In the genomic region with DNA sequence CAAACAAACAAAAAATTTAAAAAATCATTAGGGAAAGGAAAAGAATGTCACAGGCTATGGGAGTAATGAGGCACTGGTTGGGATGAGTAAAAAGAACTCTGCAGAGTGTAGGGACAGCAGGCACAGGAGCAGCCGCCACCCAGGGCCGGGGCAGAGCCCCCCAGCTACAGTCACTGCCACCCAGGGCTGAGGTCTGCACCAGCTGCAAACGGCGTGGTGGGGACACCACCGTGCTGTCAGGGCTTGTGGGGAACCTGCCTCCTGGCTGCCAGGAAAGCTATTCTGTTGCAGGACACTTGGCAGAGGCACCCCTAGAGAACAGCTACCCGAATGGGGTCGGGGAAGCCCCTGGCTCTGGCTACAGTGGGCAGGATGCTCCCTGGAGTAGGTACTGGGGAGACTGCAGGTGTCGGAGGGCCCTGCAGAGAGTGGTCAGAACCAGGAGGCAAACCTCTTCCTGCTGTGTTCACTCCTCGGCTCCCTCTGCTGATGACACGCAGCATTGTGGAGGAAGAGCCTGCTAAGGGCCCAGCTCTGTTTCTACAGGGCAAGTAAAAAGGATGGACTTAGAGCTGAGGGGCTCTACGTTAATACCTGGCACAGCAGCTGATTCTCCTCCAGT, we compare ENCODE assay signal across 8 cellular contexts. TPM values are rescaled to one million over a fixed set of nuclear protein-coding genes. Genes with fewer than 3 reads are reported as not detected.
A peak's percentile ranks its signal among the peaks of the same experiment; 100 is the strongest.
DNase-seq lines count a peak whose midpoint lies in the region; ATAC-seq lines count a peak whose summit lies in the region.

No MANE protein-coding gene starts in this region.

- no peak overlapping the region for H3K4me2 ChIP-seq in Karpas-422 (ENCODE audit: low read depth, low read length, poor library complexity, severe bottlenecking)

- H3K36me3 Mint-ChIP-seq in activated naive CD4-positive, alpha-beta T cell treated with anti-CD3 and anti-CD28 coated beads, Interleukin-2, amount 50 U/mL, for 72 hours, result no peaks in the 10 kb centered on the region
- no peaks in the 10 kb centered on the region for H3K36me3 Mint-ChIP-seq in activated CD8-positive, alpha-beta T cell treated with anti-CD3 and anti-CD28 coated beads, Interleukin-2, amount 10 ng/mL, durations not matched to agents 7 days and 5 days (ENCODE audit: low read depth)
- H3K36me3 Mint-ChIP-seq in immature natural killer cell, result peaks cover 0 to 7% (median 4%) of the 10 kb centered on the region in 3 donors

- peaks cover 7% of the 10 kb centered on the region; the same call in 1 of the 2 replicates for H4K20me1 ChIP-seq in Karpas-422 (ENCODE audit: insufficient read depth, low read depth, low read length)

- CTCF ChIA-PET in activated CD8-positive, alpha-beta T cell treated with anti-CD3 and anti-CD28 coated beads, Interleukin-2, amount 10 ng/mL, durations not matched to agents 7 days and 5 days (lab: Charles Lee), result interaction anchor here (0.7 to 1.6 kb wide), 6 partner anchors 22 to 429 kb away, joined by 3 to 10 read pairs (median 4); a partner anchor contains a TSS

- no peaks in the 10 kb centered on the region for H3K27me3 Mint-ChIP-seq in activated CD8-positive, alpha-beta T cell treated with anti-CD3 and anti-CD28 coated beads, Interleukin-2, amount 10 ng/mL, durations not matched to agents 7 days and 5 days (ENCODE audit: low read depth)
- H3K27me3 Mint-ChIP-seq in immature natural killer cell (ENCODE audit: low read depth in 3 of 3), result peaks cover 0 to 2% (median 0%) of the 10 kb centered on the region in 3 donors

- H3K9me3 ChIP-seq in Karpas-422 (ENCODE audit: low read length), result no peaks in the 10 kb centered on the region

- no peaks in the 10 kb centered on the region for H3K36me3 ChIP-seq in Karpas-422 (ENCODE audit: insufficient read depth, low read length)

- no peaks in the 10 kb centered on the region for H3K27me3 ChIP-seq in Karpas-422 (ENCODE audit: low read length)

- no peaks in the 10 kb centered on the region for H3K9me2 ChIP-seq in Karpas-422 (replicated peaks; ENCODE audit: insufficient read depth, low read length)

- peak; percentile 52 to 70 for ATAC-seq in activated naive CD4-positive, alpha-beta T cell treated with anti-CD3 and anti-CD28 coated beads, Interleukin-2, amount 50 U/mL, for 72 hours
- peak; percentile 86 for ATAC-seq in activated CD8-positive, alpha-beta T cell treated with anti-CD3 and anti-CD28 coated beads, Interleukin-2, amount 10 ng/mL, durations not matched to agents 7 days and 5 days
- no peak for ATAC-seq in HG02852 (IDR thresholded peaks at IDR 0.05; ENCODE audit: unreplicated experiment)
- ATAC-seq in HG03565 (IDR thresholded peaks at IDR 0.05; ENCODE audit: unreplicated experiment), result no peak
- no peak for ATAC-seq in HG03469 (IDR thresholded peaks at IDR 0.05; ENCODE audit: unreplicated experiment)

- no peak overlapping the region for H3K4me3 Mint-ChIP-seq in activated CD8-positive, alpha-beta T cell treated with anti-CD3 and anti-CD28 coated beads, Interleukin-2, amount 10 ng/mL, durations not matched to agents 7 days and 5 days
- no peak overlapping the region for H3K4me3 Mint-ChIP-seq in immature natural killer cell

- DNase-seq in activated naive CD4-positive, alpha-beta T cell treated with anti-CD3 and anti-CD28 coated beads, Interleukin-2, amount 50 U/mL, for 72 hours (ENCODE audit: low spot score in 2 of 2), result peak in 1 of 2 donors; percentile 22
- DNase-seq in activated naive CD4-positive, alpha-beta T cell (lab: John Stamatoyannopoulos, UW), result no peak
- DNase-seq in Karpas-422 (peak; percentile 72), immature natural killer cell (peak in 2 of 3 donors; percentile 11 to 13)
- DNase-seq in activated CD8-positive, alpha-beta T cell treated with anti-CD3 and anti-CD28 coated beads, Interleukin-2, amount 10 ng/mL, durations not matched to agents 7 days and 5 days, result peak; percentile 63

- no peaks in the 10 kb centered on the region for H3K9me3 Mint-ChIP-seq in activated naive CD4-positive, alpha-beta T cell treated with anti-CD3 and anti-CD28 coated beads, Interleukin-2, amount 50 U/mL, for 72 hours
- no peaks in the 10 kb centered on the region for H3K9me3 Mint-ChIP-seq in activated CD8-positive, alpha-beta T cell treated with anti-CD3 and anti-CD28 coated beads, Interleukin-2, amount 10 ng/mL, durations not matched to agents 7 days and 5 days (ENCODE audit: insufficient read depth)
- no peaks in the 10 kb centered on the region for H3K9me3 Mint-ChIP-seq in immature natural killer cell

- no peaks in the 10 kb centered on the region for H3K79me2 ChIP-seq in Karpas-422 (ENCODE audit: low read length)

- peaks cover 7% of the 10 kb centered on the region for H3K4me1 Mint-ChIP-seq in activated CD8-positive, alpha-beta T cell treated with anti-CD3 and anti-CD28 coated beads, Interleukin-2, amount 10 ng/mL, durations not matched to agents 7 days and 5 days (ENCODE audit: low read depth)
- no peaks in the 10 kb centered on the region for H3K4me1 Mint-ChIP-seq in immature natural killer cell

- no peak overlapping the region for H3K4me3 ChIP-seq in Karpas-422 (ENCODE audit: low read length)

- H3K27ac ChIP-seq in Karpas-422 (ENCODE audit: low read length), result no peak overlapping the region

- POLR2A ChIA-PET in activated CD8-positive, alpha-beta T cell treated with anti-CD3 and anti-CD28 coated beads, Interleukin-2, amount 10 ng/mL, durations not matched to agents 7 days and 5 days (lab: Charles Lee), result no interaction called here

- no peak overlapping the region for H2AFZ ChIP-seq in Karpas-422 (ENCODE audit: low read length)

- no peak overlapping the region for H3K27ac Mint-ChIP-seq in activated naive CD4-positive, alpha-beta T cell treated with anti-CD3 and anti-CD28 coated beads, Interleukin-2, amount 50 U/mL, for 72 hours
- H3K27ac Mint-ChIP-seq in activated CD8-positive, alpha-beta T cell treated with anti-CD3 and anti-CD28 coated beads, Interleukin-2, amount 10 ng/mL, durations not matched to agents 7 days and 5 days, result no peak overlapping the region
- H3K27ac Mint-ChIP-seq in immature natural killer cell, result peak overlapping the region in 1 of 6 donors; percentile 39

- peaks cover 25% of the 10 kb centered on the region for H3K4me1 ChIP-seq in Karpas-422 (ENCODE audit: low read length)

- H3K9ac ChIP-seq in Karpas-422 (ENCODE audit: low read length), result no peak overlapping the region

RNA-seq across cellular contexts. Expression of a gene that starts 32.3 kb away (rescaled TPM):
- 10 to 100 TPM; 55.5 to 76.5 TPM for total RNA-seq in activated naive CD4-positive, alpha-beta T cell treated with anti-CD3 and anti-CD28 coated beads, Interleukin-2, amount 50 U/mL, for 72 hours
- 26.7 and 51.3 TPM in 2 replicates for total RNA-seq in Karpas-422 (2014; rRNA removed; shearing (Covaris generic); ENCODE audit: low replicate concordance)
- total RNA-seq in activated CD8-positive, alpha-beta T cell treated with anti-CD3 and anti-CD28 coated beads, Interleukin-2, amount 10 ng/mL, durations not matched to agents 7 days and 5 days, result 10 to 100 TPM; 85.3 to 93.0 TPM
- 10 to 100 TPM in 2 of 3 donors, 1 to 10 TPM in 1; 9.2 to 30.7 (median 10.1) TPM for polyA plus RNA-seq in immature natural killer cell

Comparison
In these comparisons a context has a peak if more than half of its experiments do, and no peak if none do; other contexts are left out.
1. ATAC-seq: peak in activated naive CD4-positive, alpha-beta T cell treated with anti-CD3 and anti-CD28 coated beads, Interleukin-2, amount 50 U/mL, for 72 hours (2 of 2) and activated CD8-positive, alpha-beta T cell treated with anti-CD3 and anti-CD28 coated beads, Interleukin-2, amount 10 ng/mL, durations not matched to agents 7 days and 5 days (single experiment); none in HG02852 (single experiment), HG03565 (single experiment) and HG03469 (single experiment).
2. DNase-seq: peak in Karpas-422 (single experiment), activated CD8-positive, alpha-beta T cell treated with anti-CD3 and anti-CD28 coated beads, Interleukin-2, amount 10 ng/mL, durations not matched to agents 7 days and 5 days (single experiment) and immature natural killer cell (2 of 3); none in activated naive CD4-positive, alpha-beta T cell (0 of 4).